25 cellular contexts compared by ENCODE assay signal in the genomic region with DNA sequence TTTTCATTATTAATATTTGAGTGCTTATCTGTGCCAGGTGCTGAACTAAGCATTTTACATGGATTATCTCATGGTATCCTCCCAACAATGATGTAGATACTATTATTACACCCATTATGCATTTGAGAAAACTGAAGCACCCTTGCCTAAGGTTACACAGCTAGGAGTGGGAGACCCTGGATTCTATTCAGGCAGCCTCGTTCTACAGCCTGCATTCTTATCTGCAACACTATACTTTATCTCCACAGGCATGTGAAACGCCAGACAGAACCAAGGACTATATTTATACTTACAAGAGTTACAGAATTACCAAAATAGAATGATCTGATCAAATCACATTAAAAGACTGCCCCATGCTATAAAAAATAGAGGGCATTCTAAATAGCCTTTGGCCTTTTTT.
"Had no signal": no experiment of that assay in that cellular context is flagged by ENCODE, and none has a peak within 500 bp of the region (broad histone marks: within the 10 kb centered on the region; RNA-seq: fewer than 3 reads in every experiment).

No MANE protein-coding gene starts in this region.

- H3K4me3 Mint-ChIP-seq: activated B cell treated with CpG ODN at 0.5 μM for 24 hours; activated CD4-positive, alpha-beta T cell treated with anti-CD3 and anti-CD28 coated beads, Interleukin-2, amount 10 ng/mL, durations not matched to agents 24 days and 14 days; activated naive CD8-positive, alpha-beta T cell treated with anti-CD3 and anti-CD28 coated beads, Interleukin-2, amount 50 U/mL, for 24 hours; activated T-cell treated with anti-CD3 and anti-CD28 coated beads, Interleukin-2, amount 50 U/mL, for 4 hours; brain; T-helper 17 cell had no signal

- H3K4me3 ChIP-seq: MG63 had no signal

- H3K36me3 Mint-ChIP-seq: brain had no signal

- ATAC-seq: activated naive CD4-positive, alpha-beta T cell treated with anti-CD3 and anti-CD28 coated beads, Interleukin-2, amount 50 U/mL, for 72 hours; activated naive CD8-positive, alpha-beta T cell treated with anti-CD3 and anti-CD28 coated beads, Interleukin-2, amount 50 U/mL, for 24 hours; activated T-cell treated with anti-CD3 and anti-CD28 coated beads, Interleukin-2, amount 50 U/mL, for 4 hours; PC-3; T-helper 17 cell had no signal

- H3K9me3 Mint-ChIP-seq: activated B cell treated with CpG ODN at 0.5 μM for 24 hours; activated naive CD8-positive, alpha-beta T cell treated with anti-CD3 and anti-CD28 coated beads, Interleukin-2, amount 50 U/mL, for 24 hours; activated T-cell treated with anti-CD3 and anti-CD28 coated beads, Interleukin-2, amount 50 U/mL, for 4 hours; brain had no signal

- H3K4me1 Mint-ChIP-seq: activated B cell treated with CpG ODN at 0.5 μM for 24 hours; activated CD4-positive, alpha-beta T cell treated with anti-CD3 and anti-CD28 coated beads, Interleukin-2, amount 10 ng/mL, durations not matched to agents 24 days and 14 days; brain; T-helper 17 cell had no signal

- H3K36me3 ChIP-seq: MG63 had no signal

- DNase-seq: activated B cell treated with CpG ODN at 0.5 μM for 24 hours; activated CD4-positive, alpha-beta T cell treated with anti-CD3 and anti-CD28 coated beads for 1 hour; activated CD4-positive, alpha-beta T cell treated with anti-CD3 and anti-CD28 coated beads, Interleukin-2, amount 10 ng/mL, durations not matched to agents 24 days and 14 days; activated CD4-positive, alpha-beta T cell treated with anti-CD3 and anti-CD28 coated beads, Interleukin-2, amount 50 U/mL, for 48 hours; activated CD8-positive, alpha-beta memory T cell treated with anti-CD3 and anti-CD28 coated beads for 24 hours; activated effector memory CD4-positive, alpha-beta T cell treated with anti-CD3 and anti-CD28 coated beads, Interleukin-2, amount 50 U/mL, for 16 hours; activated naive CD4-positive, alpha-beta T cell treated with Interleukin-2 at 50 U/mL for 16 hours; activated naive CD8-positive, alpha-beta T cell treated with anti-CD3 and anti-CD28 coated beads, Interleukin-2, amount 50 U/mL, for 24 hours; activated T-cell treated with anti-CD3 and anti-CD28 coated beads, Interleukin-2, amount 50 U/mL, for 4 hours; amygdala; cerebellar nuclear complex; MG63; MV-4-11; NCI-H1092 treated with DMSO at 0.1 percent for 48 hours; NCI-H1417 treated with DMSO at 0.1 percent for 48 hours; NCI-H1694 treated with DMSO at 0.1 percent for 48 hours; NCI-H2081; NCI-H446; NCI-H524; PC-3; SIG-M5; T-helper 17 cell; T1000 had no signal

- H3K27ac Mint-ChIP-seq: activated B cell treated with CpG ODN at 0.5 μM for 24 hours; activated CD4-positive, alpha-beta T cell treated with anti-CD3 and anti-CD28 coated beads, Interleukin-2, amount 10 ng/mL, durations not matched to agents 24 days and 14 days; activated naive CD4-positive, alpha-beta T cell treated with anti-CD3 and anti-CD28 coated beads, Interleukin-2, amount 50 U/mL, for 72 hours; activated naive CD8-positive, alpha-beta T cell treated with anti-CD3 and anti-CD28 coated beads, Interleukin-2, amount 50 U/mL, for 24 hours; brain; T-helper 17 cell had no signal

- H3K27me3 ChIP-seq: MG63 had no signal

- H3K9me3 ChIP-seq: MG63 had no signal
